Comparison of ENCODE assay signal across 8 cellular contexts in genomic region chr2:62705007-62705829, GRCh38. TPM values are rescaled to one million over a fixed set of nuclear protein-coding genes. Genes with fewer than 3 reads are reported as not detected.
A peak's percentile ranks its signal among the peaks of the same experiment; 100 is the strongest.
DNase-seq lines count a peak whose midpoint lies in the region; ATAC-seq, FAIRE-seq and TF ChIP-seq lines count a peak whose summit lies in the region.

TSS of gene EHBP1 (plus strand) at chr2:62705713. CDS start at chr2:62707192, 1,479 bp downstream.

- intact Hi-C loops in activated CD4-positive, alpha-beta T cell treated with anti-CD3 and anti-CD28 coated beads for 36 hours (cut with DNase I, micrococcal nuclease) = loop anchor here (1.0 to 10.0 kb wide), 14 partner anchors 200 to 1948 kb away; partner anchors contain the start of genes CCT4 (in 2 of the 2), MDH1 (in 2 of the 2), WDPCP (in 2 of the 2) and B3GNT2 (in 1 of the 2)
- intact Hi-C loops in kidney (cut with DNase I) = no loop called here

- H3K27ac ChIP-seq in kidney (ENCODE audit: low read depth in 2 of 2, low read length in 2 of 2) = peak within 1 kb of the TSS; percentile 76 to 95

- peak within 1 kb of the TSS; percentile 65 to 79 for H3K9ac ChIP-seq in kidney (ENCODE audit: low read length in 2 of 2)

- peaks cover 5% of the 10 kb centered on the region for H3K9me3 Mint-ChIP-seq in activated CD4-positive, alpha-beta T cell treated with anti-CD3 and anti-CD28 coated beads for 36 hours (ENCODE audit: low read depth)

- no peaks in the 10 kb centered on the region for H3K27me3 Mint-ChIP-seq in activated CD4-positive, alpha-beta T cell treated with anti-CD3 and anti-CD28 coated beads for 36 hours

- no peaks in the 10 kb centered on the region for H3K9me3 ChIP-seq in kidney (ENCODE audit: control insufficient read depth in 1 of 2, low read length in 2 of 2)

- FAIRE-seq in kidney (lab: Jason Lieb, UNC) = peak; percentile 98

- H3K4me1 Mint-ChIP-seq in activated CD4-positive, alpha-beta T cell treated with anti-CD3 and anti-CD28 coated beads for 36 hours = peaks cover 31% of the 10 kb centered on the region

- peak within 1 kb of the TSS; percentile 79 for H3K4me3 Mint-ChIP-seq in activated CD4-positive, alpha-beta T cell treated with anti-CD3 and anti-CD28 coated beads for 36 hours

- CTCF ChIA-PET in activated CD4-positive, alpha-beta T cell treated with anti-CD3 and anti-CD28 coated beads for 36 hours (lab: Charles Lee) = interaction anchor here (0.7 to 1.7 kb wide), 7 partner anchors 11 to 400 kb away, joined by 3 to 6 read pairs (median 3); partner anchors contain the start of gene TMEM17

- peaks cover 7 to 13% of the 10 kb centered on the region in 2 donors for H3K4me1 ChIP-seq in kidney (ENCODE audit: control insufficient read depth in 1 of 2, insufficient read depth in 1 of 2, low read depth in 1 of 2, low read length in 2 of 2)

- peak; percentile 93 for ATAC-seq in HG03442 (IDR thresholded peaks at IDR 0.05; ENCODE audit: unreplicated experiment)
- peak; percentile 95 for ATAC-seq in activated CD4-positive, alpha-beta T cell treated with anti-CD3 and anti-CD28 coated beads for 36 hours

- TF ChIP-seq CTCF in choroid plexus epithelial cell (conservative IDR thresholded peaks at IDR 0.05; ENCODE audit: low read depth, low read length) = no peak
- no peak for TF ChIP-seq CTCF in kidney (IDR thresholded peaks at IDR 0.05; ENCODE audit: borderline replicate concordance, extremely low read depth, insufficient read depth)

- POLR2A ChIA-PET in activated CD4-positive, alpha-beta T cell treated with anti-CD3 and anti-CD28 coated beads for 36 hours (lab: Charles Lee) = interaction anchor here (0.6 to 1.0 kb wide), 5 partner anchors 138 to 1591 kb away, joined by 3 to 6 read pairs (median 5); no protein-coding TSS in a partner anchor

- H3K36me3 ChIP-seq in kidney (ENCODE audit: control insufficient read depth in 1 of 2, insufficient read depth in 2 of 2, low read length in 2 of 2) = peaks cover 0 to 2% of the 10 kb centered on the region in 2 donors

- DNase-seq in Ammon's horn (ENCODE audit: low spot score) = peak; percentile 99
- DNase-seq in GM19238 (ENCODE audit: insufficient read length, low spot score) = peak; percentile 87
- peak; percentile 98 to 99 for DNase-seq in NCI-H524 (lab: John Stamatoyannopoulos, UW)
- peak; percentile 99 for DNase-seq in activated CD4-positive, alpha-beta T cell treated with anti-CD3 and anti-CD28 coated beads for 36 hours
- peak; percentile 100 for DNase-seq in choroid plexus epithelial cell (ENCODE audit: low read depth)
- peak; percentile 99 for DNase-seq in kidney
- DNase-seq in stimulated activated CD4-positive, alpha-beta T cell treated with anti-CD3 and anti-CD28 coated beads, Interleukin-15, amount 100 ng/mL, for 24 hours = peak; percentile 97

- H3K36me3 Mint-ChIP-seq in activated CD4-positive, alpha-beta T cell treated with anti-CD3 and anti-CD28 coated beads for 36 hours (ENCODE audit: low read depth) = peaks cover 16% of the 10 kb centered on the region

- H3K4me3 ChIP-seq in choroid plexus epithelial cell (ENCODE audit: low read depth, low read length) = peak within 1 kb of the TSS; percentile 83
- H3K4me3 ChIP-seq in kidney (ENCODE audit: low read length in 2 of 2) = peak within 1 kb of the TSS; percentile 87 to 90

- peak within 1 kb of the TSS; percentile 83 for H3K27ac Mint-ChIP-seq in activated CD4-positive, alpha-beta T cell treated with anti-CD3 and anti-CD28 coated beads for 36 hours

RNA-seq across cellular contexts. Expression of gene EHBP1, which starts in this region (rescaled TPM):
- 10 to 100 TPM; 27.3 to 28.5 TPM for total RNA-seq in activated CD4-positive, alpha-beta T cell treated with anti-CD3 and anti-CD28 coated beads for 36 hours
- total RNA-seq in kidney = 42.7 TPM
- polyA plus RNA-seq in kidney (ENCODE audit: insufficient read depth, low read depth, low replicate concordance) = 12.5 TPM

Comparison
In these comparisons a context has a peak if more than half of its experiments do, and no peak if none do; other contexts are left out.
1. Peak in every context shown above with its lines: DNase-seq, ATAC-seq, H3K4me3 ChIP-seq and H3K27ac ChIP-seq.